In genomic region chr3:50508821-50509220, GRCh38 we compare ENCODE assay signal across 27 cellular contexts. TPM values are rescaled to one million over a fixed set of nuclear protein-coding genes. Genes with fewer than 3 reads are reported as not detected.
"Had no signal": no experiment of that assay in that cellular context is flagged by ENCODE, and none has a peak within 500 bp of the region (broad histone marks: within the 10 kb centered on the region; RNA-seq: fewer than 3 reads in every experiment).

No MANE protein-coding gene starts in this region.

- H3K9me3 Mint-ChIP-seq: dendritic cell treated with granulocyte-macrophage colony-stimulating factor and Interleukin-4, amounts not matched to agents 40 ng/mL and 50 ng/mL, for 4 days; effector memory CD8-positive, alpha-beta T cell; endodermal cell; mesothelial cell of epicardium; naive B cell had no signal

- H3K9me3 ChIP-seq: colonic mucosa, esophagus squamous epithelium, gastrocnemius medialis, heart right ventricle, left lung, lower lobe of right lung, mucosa of descending colon had no signal

- H3K27ac ChIP-seq: colonic mucosa, epithelial cell of prostate, esophagus squamous epithelium, gastrocnemius medialis, heart right ventricle, left lung, lower lobe of right lung had no signal

- DNase-seq: colonic mucosa; cortex of kidney; effector CD8-positive, alpha-beta T cell; effector memory CD8-positive, alpha-beta T cell; endodermal cell; erythroblast; esophagus squamous epithelium; foreskin fibroblast; foreskin melanocyte; gastrocnemius medialis; glutamatergic neuron; head of caudate nucleus; heart right ventricle; hippocampal formation; left cardiac atrium; left lung; left ventricle myocardium superior; lower lobe of right lung; mesenchymal stem cell; mucosa of descending colon; naive B cell had no signal

- H3K27ac Mint-ChIP-seq: dendritic cell treated with granulocyte-macrophage colony-stimulating factor and Interleukin-4, amounts not matched to agents 40 ng/mL and 50 ng/mL, for 4 days; effector memory CD8-positive, alpha-beta T cell; endodermal cell; mesothelial cell of epicardium had no signal

- H3K27me3 ChIP-seq: gastrocnemius medialis had no signal

- ATAC-seq: effector memory CD8-positive, alpha-beta T cell; esophagus mucosa; gastrocnemius medialis; heart right ventricle; left cardiac atrium; left lung; left ventricle myocardium superior; lower lobe of right lung; mucosa of descending colon had no signal

- H3K4me3 Mint-ChIP-seq: dendritic cell treated with granulocyte-macrophage colony-stimulating factor and Interleukin-4, amounts not matched to agents 40 ng/mL and 50 ng/mL, for 4 days; effector memory CD8-positive, alpha-beta T cell; endodermal cell; mesothelial cell of epicardium; naive B cell had no signal

- H3K4me1 ChIP-seq: colonic mucosa had no signal

- H3K36me3 ChIP-seq: colonic mucosa, esophagus squamous epithelium, gastrocnemius medialis, heart right ventricle, left lung, lower lobe of right lung had no signal

- H3K4me3 ChIP-seq: colonic mucosa, esophagus squamous epithelium, gastrocnemius medialis, heart right ventricle, left lung, lower lobe of right lung, mucosa of descending colon had no signal

- H3K4me1 Mint-ChIP-seq: endodermal cell, mesothelial cell of epicardium had no signal

- H3K36me3 Mint-ChIP-seq: mesothelial cell of epicardium, naive B cell had no signal

RNA-seq across cellular contexts. Expression of gene CACNA2D2, which starts 5.4 kb away (rescaled TPM):
- total RNA-seq: glomerular endothelial cell, myocyte had no signal
